17 cellular contexts compared by ENCODE assay signal in genomic region chr3:44825264-44825925, GRCh38. TPM values are rescaled to one million over a fixed set of nuclear protein-coding genes. Genes with fewer than 3 reads are reported as not detected.
A peak's percentile ranks its signal among the peaks of the same experiment; 100 is the strongest.
DNase-seq lines count a peak whose midpoint lies in the region; ATAC-seq, FAIRE-seq and TF ChIP-seq lines count a peak whose summit lies in the region.
"Had no signal": no experiment of that assay in that cellular context is flagged by ENCODE, and none has a peak within 500 bp of the region (broad histone marks: within the 10 kb centered on the region; RNA-seq: fewer than 3 reads in every experiment).

No MANE protein-coding gene starts in this region.

- H3K27me3 ChIP-seq in GM12878 (replicated peaks in 1 of 2; ENCODE audit: control insufficient read depth in 2 of 2, insufficient read depth in 2 of 2, low read length in 1 of 2), result no peaks in the 10 kb centered on the region
- H3K27me3 ChIP-seq in colonic mucosa, result no peaks in the 10 kb centered on the region
- H3K27me3 ChIP-seq: BE2C had no signal

- H3K27ac ChIP-seq in GM12878 (ENCODE audit: control insufficient read depth, insufficient read depth) (no peak overlapping the region), colonic mucosa (no peak overlapping the region)
- H3K27ac ChIP-seq: KMS-11 had no signal

- no peak overlapping the region for H2AFZ ChIP-seq in GM12878 (ENCODE audit: control insufficient read depth, low read depth, low read length)

- H3K9ac ChIP-seq in GM12878 (ENCODE audit: control insufficient read depth, insufficient read depth, low read length) (no peak overlapping the region), colonic mucosa (ENCODE audit: low read depth in 2 of 2, low read length in 2 of 2) (no peak overlapping the region)
- H3K9ac ChIP-seq: KMS-11 had no signal

- TF ChIP-seq RAD21 in GM12878 (IDR thresholded peaks at IDR 0.05; ENCODE audit: insufficient read depth, low read depth, low read length), result no peak

- in situ Hi-C loops in GM12878 (cut with MboI), result no loop called here

- H3K4me3 ChIP-seq in GM12878, result no peak overlapping the region
- H3K4me3 ChIP-seq in colonic mucosa, result no peak overlapping the region

- H4K20me1 ChIP-seq in GM12878 (ENCODE audit: control insufficient read depth, insufficient read depth), result no peaks in the 10 kb centered on the region

- CTCF ChIA-PET in GM12878 (lab: Yijun Ruan, JAX), result interaction anchor here (1.2 kb wide), 1 partner anchor 10 kb away, joined by 5 read pairs; no protein-coding TSS in a partner anchor

- WGBS in GM12878 (ENCODE audit: insufficient coverage, insufficient replicate concordance, low lambda C conversion rate, missing lambda C conversion rate), result 95% methylated on average over 2 of the region's 2 CpGs

- POLR2A ChIA-PET in GM12878 (lab: Charles Lee), result no interaction called here

- ATAC-seq in GM12878 (peak; percentile 31; the same call in 2 of the 3 replicates), GM18867 (IDR thresholded peaks at IDR 0.05; ENCODE audit: unreplicated experiment) (no peak)
- ATAC-seq: stimulated activated memory B cell treated with anti-CD40 and anti-IgM and Interleukin-4, amounts not matched to agents 10 μg/mL and 1 μg/mL and 100 μg/mL, for 72 hours had no signal

- BruUV-seq in GM12878 (replicated peaks; lab: Mats Ljungman, UMichigan), result no TSS peak

- no peaks in the 10 kb centered on the region for H3K4me1 ChIP-seq in GM12878 (ENCODE audit: control insufficient read depth, insufficient read depth, low read length)
- H3K4me1 ChIP-seq in colonic mucosa, result no peaks in the 10 kb centered on the region
- H3K4me1 ChIP-seq: BE2C had no signal

- no peak for TF ChIP-seq EP300 in GM12878 (IDR thresholded peaks at IDR 0.05; ENCODE audit: borderline replicate concordance in 1 of 2, control insufficient read depth in 1 of 2, low read depth in 2 of 2, low read length in 2 of 2)

- H3K9me3 ChIP-seq in GM12878 (replicated peaks; ENCODE audit: control insufficient read depth, insufficient read depth, low read length), result no peaks in the 10 kb centered on the region
- no peaks in the 10 kb centered on the region for H3K9me3 ChIP-seq in colonic mucosa
- H3K9me3 ChIP-seq: BE2C had no signal

- RAD21 ChIA-PET in GM12878 (lab: Charles Lee; ENCODE audit: unreplicated experiment), result no interaction called here

- TF ChIP-seq POLR2A in GM12878 (IDR thresholded peaks at IDR 0.05; ENCODE audit: low read depth, low read length), result no peak

- FAIRE-seq in GM12878 (lab: Jason Lieb, UNC), result no peak
- FAIRE-seq: endometrium had no signal

- TF ChIP-seq CTCF in GM12878 (IDR thresholded peaks at IDR 0.05 in 2 of 3, conservative IDR thresholded peaks at IDR 0.05 in 1 of 3; ENCODE audit: control insufficient read depth in 2 of 3, extremely low read depth in 1 of 3, insufficient read depth in 1 of 3, low read depth in 3 of 3, low read length in 3 of 3) (no peak), colonic mucosa (IDR thresholded peaks at IDR 0.05) (no peak)

- no peaks in the 10 kb centered on the region for H3K79me2 ChIP-seq in GM12878 (ENCODE audit: control insufficient read depth, insufficient read depth, low read length)

- SMC1A ChIA-PET in GM12878 (lab: Charles Lee; ENCODE audit: uncharacterized antibody, unreplicated experiment), result interaction anchor here (0.9 to 1.6 kb wide), 4 partner anchors 11 to 386 kb away, joined by 3 to 5 read pairs (median 4); no protein-coding TSS in a partner anchor

- intact Hi-C loops in GM12878 (cut with micrococcal nuclease; ENCODE audit: unreplicated experiment), result no loop called here
- intact Hi-C loops in colonic mucosa (cut with DNase I), result no loop called here

- DNase-seq in AG20443 (ENCODE audit: low spot score) (peak; percentile 69), HK-2 (ENCODE audit: unreplicated experiment) (peak; percentile 6), GM12878 (ENCODE audit: low read depth, low spot score) (no peak), kidney glomerular epithelial cell (lab: John Stamatoyannopoulos, UW) (peak; percentile 92), colonic mucosa (no peak), pons (ENCODE audit: low spot score) (no peak), NCI-H187 (lab: John Stamatoyannopoulos, UW) (no peak)
- DNase-seq: activated B cell treated with CpG ODN at 0.5 μM for 24 hours, aorta, BE2C, midbrain, NCI-H2107 had no signal

- no peak overlapping the region for H3K4me2 ChIP-seq in GM12878 (ENCODE audit: control insufficient read depth, insufficient read depth)
- H3K4me2 ChIP-seq: KMS-11 had no signal

- H3K36me3 ChIP-seq in GM12878 (ENCODE audit: control insufficient read depth in 2 of 2, insufficient read depth in 2 of 2, low read length in 1 of 2) (peaks cover 4% of the 10 kb centered on the region in 2 experiments; a peak in 2 of 4 replicates), colonic mucosa (no peaks in the 10 kb centered on the region)

TF ChIP-seq in GM12878, 131 proteins besides CTCF, POLR2A, EP300 and RAD21:
- TF ChIP-seq SPI1 (IDR thresholded peaks at IDR 0.05; ENCODE audit: borderline replicate concordance, insufficient read depth, low read depth, low read length) (peak; percentile 82), NRF1 (conservative IDR thresholded peaks at IDR 0.05; ENCODE audit: low read depth, low read length) (no peak)
TF ChIP-seq in GM12878: peak in this region for 1.

RNA-seq across cellular contexts. Expression of gene TMEM42, which starts 36.3 kb away (rescaled TPM):
- 8.3 and 9.6 TPM in 2 replicates for total RNA-seq in GM12878 (2013; cell fraction: nucleolus; rRNA removed)
- 10.8 and 12.6 TPM in 2 replicates for total RNA-seq in GM12878 (2014; rRNA removed)
- total RNA-seq in GM12878 (2014; rRNA removed; fragmentation: Illumina TruSeq; extraction: Trizol), result 6.8 and 7.2 TPM in 2 replicates
- total RNA-seq in GM12878 (2021), result 12.8 and 13.8 TPM in 2 replicates
- polyA plus RNA-seq in GM12878 (2011; ENCODE audit: low read depth), result 8.5 TPM
- polyA plus RNA-seq in GM12878 (2011; rRNA removed), result 15.3 and 20.5 TPM in 2 replicates
- 21.1 and 22.6 TPM in 2 replicates for polyA plus RNA-seq in GM12878 (2011; cell fraction: cytosol; rRNA removed)
- polyA plus RNA-seq in GM12878 (2011; cell fraction: nucleus; rRNA removed), result 24.2 and 33.6 TPM in 2 replicates
- polyA plus RNA-seq in GM12878 (2012), result 8.9 and 11.7 TPM in 2 replicates
- 7.6 and 8.3 TPM in 2 replicates for polyA plus RNA-seq in GM12878 (2014; fragmentation: Illumina TruSeq; extraction: Trizol)
- polyA plus RNA-seq in GM12878 (2014; fragmentation: Nextera tagmentation; extraction: Ambion mirVana), result 10 to 100 TPM in 1 of 2 experiments, 1 to 10 TPM in 1; 5.0 to 11.6 TPM
- 16.9 and 17.5 TPM in 2 replicates for polyA plus RNA-seq in GM12878 (2014; rRNA removed)
- polyA plus RNA-seq in GM12878 (2016; fragmentation: Nextera tagmentation; extraction: Ambion mirVana), result 10 to 100 TPM; 14.8 to 15.4 TPM
- 9.6 and 13.4 TPM in 2 replicates for polyA minus RNA-seq in GM12878 (2011; rRNA and poly(A)+ RNA removed)
- polyA minus RNA-seq in GM12878 (2011; cell fraction: cytosol; rRNA and poly(A)+ RNA removed), result 5.0 and 6.5 TPM in 2 replicates
- 7.6 and 10.5 TPM in 2 replicates for polyA minus RNA-seq in GM12878 (2011; cell fraction: nucleus; rRNA and poly(A)+ RNA removed)
- 1 to 10 TPM; 7.3 to 10.0 TPM for total RNA-seq in colonic mucosa

RNA-seq across cellular contexts. Expression of gene TGM4, which starts 49.0 kb away (rescaled TPM):
- total RNA-seq in GM12878 (2013; cell fraction: nucleolus; rRNA removed), result not detected in 2 replicates
- not detected in 2 replicates for total RNA-seq in GM12878 (2014; rRNA removed)
- not detected in 2 replicates for total RNA-seq in GM12878 (2014; rRNA removed; fragmentation: Illumina TruSeq; extraction: Trizol)
- not detected in 2 replicates for total RNA-seq in GM12878 (2021)
- polyA plus RNA-seq in GM12878 (2011; ENCODE audit: low read depth), result not detected
- not detected in 2 replicates for polyA plus RNA-seq in GM12878 (2011; rRNA removed)
- polyA plus RNA-seq in GM12878 (2011; cell fraction: cytosol; rRNA removed), result 0.03 TPM in 1 of 2 replicates, not detected in the other
- 0.03 TPM in 1 of 2 replicates, not detected in the other for polyA plus RNA-seq in GM12878 (2011; cell fraction: nucleus; rRNA removed)
- polyA plus RNA-seq in GM12878 (2012), result not detected in 2 replicates
- polyA plus RNA-seq in GM12878 (2014; fragmentation: Illumina TruSeq; extraction: Trizol), result not detected in 2 replicates
- polyA plus RNA-seq in GM12878 (2014; fragmentation: Nextera tagmentation; extraction: Ambion mirVana), result not detected
- not detected in 2 replicates for polyA plus RNA-seq in GM12878 (2014; rRNA removed)
- polyA plus RNA-seq in GM12878 (2016; fragmentation: Nextera tagmentation; extraction: Ambion mirVana), result not detected
- 0.05 TPM in 1 of 2 replicates, not detected in the other for polyA minus RNA-seq in GM12878 (2011; rRNA and poly(A)+ RNA removed)
- polyA minus RNA-seq in GM12878 (2011; cell fraction: cytosol; rRNA and poly(A)+ RNA removed), result not detected in 2 replicates
- not detected in 2 replicates for polyA minus RNA-seq in GM12878 (2011; cell fraction: nucleus; rRNA and poly(A)+ RNA removed)
- not detected for total RNA-seq in colonic mucosa
- total RNA-seq: activated B cell treated with CpG ODN at 0.5 μM for 24 hours, aorta, posterior vena cava had no signal
- polyA plus RNA-seq: aorta had no signal

Comparison
In these comparisons a context has a peak if more than half of its experiments do, and no peak if none do; other contexts are left out.
1. DNase-seq: peak in AG20443 (single experiment), HK-2 (single experiment) and kidney glomerular epithelial cell (single experiment); none in GM12878 (single experiment), colonic mucosa (single experiment), pons (single experiment) and NCI-H187 (0 of 2).